13 cellular contexts compared by ENCODE assay signal in genomic region chr17:7232114-7232513, GRCh38. TPM values are rescaled to one million over a fixed set of nuclear protein-coding genes. Genes with fewer than 3 reads are reported as not detected.
DNase-seq lines count a peak whose midpoint lies in the region; ATAC-seq, FAIRE-seq and TF ChIP-seq lines count a peak whose summit lies in the region.
"Had no signal": no experiment of that assay in that cellular context is flagged by ENCODE, and none has a peak within 500 bp of the region (broad histone marks: within the 10 kb centered on the region; RNA-seq: fewer than 3 reads in every experiment).

No MANE protein-coding gene starts in this region.

- CTCF ChIA-PET in HepG2 (lab: Yijun Ruan, JAX; ENCODE audit: low intra/inter-chr PET ratio, low total read pairs) = no interaction called here

- peak overlapping the region; percentile 22 to 93 (median 89); a peak in 5 of 6 replicates for H3K4me3 ChIP-seq in HepG2 (replicated peaks in 1 of 3; ENCODE audit: insufficient read depth in 1 of 3, low read depth in 2 of 3, low read length in 3 of 3)
- no peak overlapping the region for H3K4me3 ChIP-seq in right lobe of liver
- peak overlapping the region; percentile 12 for H3K4me3 ChIP-seq in iPS-20b (ENCODE audit: low read length)
- H3K4me3 ChIP-seq in upper lobe of right lung = peak overlapping the region; percentile 14
- H3K4me3 ChIP-seq in right cardiac atrium (ENCODE audit: low read length) = no peak overlapping the region
- H3K4me3 ChIP-seq: cardiac muscle cell had no signal

- no peak overlapping the region for H3K27ac Mint-ChIP-seq in activated T-helper 1 cell treated with anti-CD3 and anti-CD28 coated beads, Interleukin-12 subunit alpha, Interleukin-12 subunit beta, Interleukin-2, Interleukin-4 antibody, amounts not matched to agents 30 ng/mL and 10 ng/mL and 1 ng/mL, durations not matched to agents 14 hours and 24 hours and 36 hours

- H3K9ac ChIP-seq in HepG2 (ENCODE audit: insufficient read depth, low read depth, low read length) = peak overlapping the region; percentile 53; the same call in 1 of the 2 replicates
- no peak overlapping the region for H3K9ac ChIP-seq in iPS-20b (ENCODE audit: low read depth, low read length)

- intact Hi-C loops in HepG2 (cut with micrococcal nuclease; ENCODE audit: unreplicated experiment) = loop anchor here (10.0 kb wide), 1 partner anchor 57 kb away; the partner anchor contains the start of gene ASGR1
- intact Hi-C loops in right lobe of liver (cut with DNase I) = no loop called here
- intact Hi-C loops in activated T-helper 1 cell treated with anti-CD3 and anti-CD28 coated beads, Interleukin-12 subunit alpha, Interleukin-12 subunit beta, Interleukin-2, Interleukin-4 antibody, amounts not matched to agents 30 ng/mL and 10 ng/mL and 1 ng/mL, durations not matched to agents 14 hours and 24 hours and 36 hours (cut with micrococcal nuclease) = no loop called here
- intact Hi-C loops in upper lobe of right lung (cut with DNase I) = no loop called here
- intact Hi-C loops in right cardiac atrium (cut with DNase I) = no loop called here

- H3K27ac ChIP-seq in HepG2 (ENCODE audit: extremely low read length, insufficient read depth, low read length) (no peak overlapping the region), right lobe of liver (no peak overlapping the region), iPS-20b (ENCODE audit: low read length) (no peak overlapping the region), upper lobe of right lung (no peak overlapping the region), right cardiac atrium (ENCODE audit: low read length) (no peak overlapping the region)
- H3K27ac ChIP-seq: cardiac muscle cell had no signal

- H3K4me2 ChIP-seq in HepG2 (ENCODE audit: low read depth, low read length) = peak overlapping the region; percentile 92

- peaks cover 49% of the 10 kb centered on the region for H3K79me2 ChIP-seq in HepG2 (ENCODE audit: insufficient read depth, low read length)

- WGBS in HepG2 (ENCODE audit: low lambda C conversion rate) = 86% methylated on average over 5 of the region's 5 CpGs
- WGBS in right lobe of liver (ENCODE audit: insufficient coverage, low coverage, low lambda C conversion rate, missing lambda C conversion rate) = 78% methylated on average over 5 of the region's 5 CpGs
- 73% methylated on average over 5 of the region's 5 CpGs for WGBS in right cardiac atrium

- no peaks in the 10 kb centered on the region for H3K27me3 Mint-ChIP-seq in activated T-helper 1 cell treated with anti-CD3 and anti-CD28 coated beads, Interleukin-12 subunit alpha, Interleukin-12 subunit beta, Interleukin-2, Interleukin-4 antibody, amounts not matched to agents 30 ng/mL and 10 ng/mL and 1 ng/mL, durations not matched to agents 14 hours and 24 hours and 36 hours (ENCODE audit: insufficient read depth)

- no peak for FAIRE-seq in HepG2 (lab: Jason Lieb, UNC)

- H4K20me1 ChIP-seq in HepG2 (ENCODE audit: insufficient read depth, low read length) = peaks cover 13% of the 10 kb centered on the region; the same call in 1 of the 2 replicates

- H3K9me3 ChIP-seq in HepG2 (ENCODE audit: low read length) = no peaks in the 10 kb centered on the region
- H3K9me3 ChIP-seq in right lobe of liver = no peaks in the 10 kb centered on the region
- H3K9me3 ChIP-seq in iPS-20b (ENCODE audit: insufficient read depth, low read depth, low read length) = no peaks in the 10 kb centered on the region
- no peaks in the 10 kb centered on the region for H3K9me3 ChIP-seq in upper lobe of right lung
- no peaks in the 10 kb centered on the region for H3K9me3 ChIP-seq in right cardiac atrium (ENCODE audit: control insufficient read depth, low read length)

- no peak overlapping the region for H2AFZ ChIP-seq in HepG2 (ENCODE audit: low read length)

- H3K4me1 Mint-ChIP-seq in activated T-helper 1 cell treated with anti-CD3 and anti-CD28 coated beads, Interleukin-12 subunit alpha, Interleukin-12 subunit beta, Interleukin-2, Interleukin-4 antibody, amounts not matched to agents 30 ng/mL and 10 ng/mL and 1 ng/mL, durations not matched to agents 14 hours and 24 hours and 36 hours (ENCODE audit: low read depth) = peaks cover 48% of the 10 kb centered on the region

- TF ChIP-seq POLR2A in HepG2 (IDR thresholded peaks at IDR 0.05; ENCODE audit: insufficient read depth in 1 of 2, low read depth in 2 of 2, low read length in 2 of 2) (no peak), right lobe of liver (IDR thresholded peaks at IDR 0.05) (no peak)

- H3K4me3 Mint-ChIP-seq in activated T-helper 1 cell treated with anti-CD3 and anti-CD28 coated beads, Interleukin-12 subunit alpha, Interleukin-12 subunit beta, Interleukin-2, Interleukin-4 antibody, amounts not matched to agents 30 ng/mL and 10 ng/mL and 1 ng/mL, durations not matched to agents 14 hours and 24 hours and 36 hours = peak overlapping the region; percentile 91

- TF ChIP-seq EP300 in HepG2 (IDR thresholded peaks at IDR 0.05; ENCODE audit: low read depth in 2 of 2, low read length in 2 of 2) (no peak), HepG2 (CRISPR knock-in tag; IDR thresholded peaks at IDR 0.05; ENCODE audit: borderline replicate concordance) (no peak)

- TF ChIP-seq CTCF in HepG2 (CRISPR knock-in tag; IDR thresholded peaks at IDR 0.05) = no peak
- no peak for TF ChIP-seq CTCF in right lobe of liver (IDR thresholded peaks at IDR 0.05)
- no peak for TF ChIP-seq CTCF in upper lobe of right lung (IDR thresholded peaks at IDR 0.05)

- ATAC-seq in HepG2 = no peak
- no peak for ATAC-seq in right lobe of liver
- no peak for ATAC-seq in upper lobe of right lung
- ATAC-seq in right cardiac atrium = no peak

- POLR2A ChIA-PET in HepG2 (lab: Yijun Ruan, JAX) = interaction anchor here (8.9 kb wide), 1 partner anchor 10 kb away, joined by 140 read pairs; the partner anchor contains the start of genes ACADVL and DLG4

- H3K36me3 ChIP-seq in HepG2 (replicated peaks in 1 of 2; ENCODE audit: control insufficient read depth in 1 of 2, insufficient read depth in 2 of 2, low read length in 2 of 2) (peaks cover 30 to 63% of the 10 kb centered on the region in 2 experiments), right lobe of liver (peaks cover 0 to 30% (median 6%) of the 10 kb centered on the region in 4 donors), iPS-20b (ENCODE audit: insufficient read depth, low read depth, low read length) (peaks cover 64% of the 10 kb centered on the region), upper lobe of right lung (peaks cover 54% of the 10 kb centered on the region)

- DNase-seq in HepG2 (ENCODE audit: low spot score) (no peak), right lobe of liver (no peak), upper lobe of right lung (no peak), COR-L47 (lab: John Stamatoyannopoulos, UW) (no peak), right cardiac atrium (no peak), iPS-NIHi7 (ENCODE audit: extremely low spot score) (no peak)
- DNase-seq in activated T-helper 1 cell treated with anti-CD3 and anti-CD28 coated beads, Interleukin-12 subunit alpha, Interleukin-12 subunit beta, Interleukin-2, Interleukin-4 antibody, amounts not matched to agents 30 ng/mL and 10 ng/mL and 1 ng/mL, durations not matched to agents 14 hours and 24 hours and 36 hours (ENCODE audit: low spot score) = no peak
- DNase-seq: activated CD4-positive, alpha-beta T cell treated with anti-CD3 and anti-CD28 coated beads for 1 hour; hypothalamus; NCI-H1417 treated with DMSO at 0.1 percent for 48 hours; nucleus accumbens had no signal

- TF ChIP-seq RAD21 in HepG2 (CRISPR knock-in tag; IDR thresholded peaks at IDR 0.05) = no peak

- BruUV-seq in HepG2 (replicated peaks; lab: Mats Ljungman, UMichigan) = TSS peak; percentile 33

- H3K4me1 ChIP-seq in HepG2 (ENCODE audit: insufficient read depth, low read length) (peaks cover 48% of the 10 kb centered on the region), right lobe of liver (peaks cover 0 to 34% (median 3%) of the 10 kb centered on the region in 4 donors), iPS-20b (ENCODE audit: insufficient read depth, low read length) (peaks cover 9% of the 10 kb centered on the region), upper lobe of right lung (peaks cover 28% of the 10 kb centered on the region), right cardiac atrium (ENCODE audit: control insufficient read depth, insufficient read depth, low read length) (peaks cover 3% of the 10 kb centered on the region)

- H3K36me3 Mint-ChIP-seq in activated T-helper 1 cell treated with anti-CD3 and anti-CD28 coated beads, Interleukin-12 subunit alpha, Interleukin-12 subunit beta, Interleukin-2, Interleukin-4 antibody, amounts not matched to agents 30 ng/mL and 10 ng/mL and 1 ng/mL, durations not matched to agents 14 hours and 24 hours and 36 hours (ENCODE audit: low read depth) = peaks cover 48% of the 10 kb centered on the region

- in situ Hi-C loops in HepG2 (cut with HindIII; ENCODE audit: extremely low pct_ligation_motif_present, low pct_unique_long_range_greater_than_20kb) = no loop called here

- no peaks in the 10 kb centered on the region for H3K9me3 Mint-ChIP-seq in activated T-helper 1 cell treated with anti-CD3 and anti-CD28 coated beads, Interleukin-12 subunit alpha, Interleukin-12 subunit beta, Interleukin-2, Interleukin-4 antibody, amounts not matched to agents 30 ng/mL and 10 ng/mL and 1 ng/mL, durations not matched to agents 14 hours and 24 hours and 36 hours

- H3K27me3 ChIP-seq in HepG2 (ENCODE audit: control insufficient read depth in 1 of 2, insufficient read depth in 2 of 2, low read length in 2 of 2) (no peaks in the 10 kb centered on the region; a peak in 1 of 5 replicates), right lobe of liver (no peaks in the 10 kb centered on the region), iPS-20b (ENCODE audit: insufficient read depth, low read length) (no peaks in the 10 kb centered on the region), upper lobe of right lung (no peaks in the 10 kb centered on the region), right cardiac atrium (ENCODE audit: control insufficient read depth, insufficient read depth) (no peaks in the 10 kb centered on the region)
- H3K27me3 ChIP-seq: cardiac muscle cell had no signal

RNA-seq across cellular contexts. Expression of gene DVL2, which starts 2.2 kb away (rescaled TPM):
- total RNA-seq in HepG2 (2016; rRNA removed; fragmentation: Illumina TruSeq; extraction: Trizol) = 27.2 and 38.2 TPM in 2 replicates
- total RNA-seq in HepG2 (2016; cell fraction: cytosol; rRNA removed; fragmentation: Illumina TruSeq; extraction: Trizol; ENCODE audit: low read depth) = 37.2 and 38.8 TPM in 2 replicates
- 22.7 and 41.3 TPM in 2 replicates for total RNA-seq in HepG2 (2016; cell fraction: insoluble cytoplasmic fraction; rRNA removed; fragmentation: Illumina TruSeq; extraction: Trizol)
- total RNA-seq in HepG2 (2016; cell fraction: membrane; rRNA removed; fragmentation: Illumina TruSeq; extraction: Trizol) = 32.1 and 32.7 TPM in 2 replicates
- 38.1 and 39.7 TPM in 2 replicates for total RNA-seq in HepG2 (2016; cell fraction: nucleus; rRNA removed; fragmentation: Illumina TruSeq; extraction: Trizol)
- polyA plus RNA-seq in HepG2 (2011; rRNA removed) = 5.7 and 7.0 TPM in 2 replicates
- polyA plus RNA-seq in HepG2 (2011; cell fraction: cytosol; rRNA removed) = 4.7 and 6.4 TPM in 2 replicates
- polyA plus RNA-seq in HepG2 (2011; cell fraction: nucleus; rRNA removed) = 29.2 and 36.2 TPM in 2 replicates
- 20.0 and 24.6 TPM in 2 replicates for polyA plus RNA-seq in HepG2 (2012)
- 11.1 and 12.5 TPM in 2 replicates for polyA plus RNA-seq in HepG2 (2016; cell fraction: cytosol; fragmentation: Illumina TruSeq; extraction: Trizol; ENCODE audit: low read depth)
- 22.5 and 26.2 TPM in 2 replicates for polyA plus RNA-seq in HepG2 (2016; cell fraction: insoluble cytoplasmic fraction; fragmentation: Illumina TruSeq; extraction: Trizol; ENCODE audit: low read depth)
- polyA plus RNA-seq in HepG2 (2016; cell fraction: membrane; fragmentation: Illumina TruSeq; extraction: Trizol; ENCODE audit: low read depth) = 18.3 and 21.6 TPM in 2 replicates
- 51.6 and 51.8 TPM in 2 replicates for polyA plus RNA-seq in HepG2 (2016; cell fraction: nucleus; fragmentation: Illumina TruSeq; extraction: Trizol; ENCODE audit: insufficient read depth, low read depth)
- polyA minus RNA-seq in HepG2 (2011; rRNA and poly(A)+ RNA removed; ENCODE audit: low replicate concordance) = 35.3 and 40.5 TPM in 2 replicates
- polyA minus RNA-seq in HepG2 (2011; cell fraction: cytosol; rRNA and poly(A)+ RNA removed) = 10.3 and 10.8 TPM in 2 replicates
- 33.6 and 37.0 TPM in 2 replicates for polyA minus RNA-seq in HepG2 (2011; cell fraction: nucleus; rRNA and poly(A)+ RNA removed)
- 10 to 100 TPM in 4 of 6 experiments, 1 to 10 TPM in 2; 9.6 to 13.5 (median 12.8) TPM for total RNA-seq in right lobe of liver
- total RNA-seq in activated T-helper 1 cell treated with anti-CD3 and anti-CD28 coated beads, Interleukin-12 subunit alpha, Interleukin-12 subunit beta, Interleukin-2, Interleukin-4 antibody, amounts not matched to agents 30 ng/mL and 10 ng/mL and 1 ng/mL, durations not matched to agents 14 hours and 24 hours and 36 hours = 70.0 and 73.5 TPM in 2 replicates
- 41.0 TPM for total RNA-seq in upper lobe of right lung
- 10 to 100 TPM; 20.0 to 26.1 (median 23.4) TPM for total RNA-seq in right cardiac atrium
- polyA plus RNA-seq in right cardiac atrium = 14.6 TPM

RNA-seq across cellular contexts. Expression of gene PHF23, which starts 7.1 kb away (rescaled TPM):
- total RNA-seq in HepG2 (2016; rRNA removed; fragmentation: Illumina TruSeq; extraction: Trizol) (33.2 and 37.5 TPM in 2 replicates), right lobe of liver (10 to 100 TPM; 16.0 to 24.3 (median 18.2) TPM), upper lobe of right lung (36.9 TPM), right cardiac atrium (10 to 100 TPM; 22.2 to 30.4 (median 24.5) TPM)
- total RNA-seq in HepG2 (2016; cell fraction: cytosol; rRNA removed; fragmentation: Illumina TruSeq; extraction: Trizol; ENCODE audit: low read depth) = 10.5 and 10.6 TPM in 2 replicates
- 33.3 and 34.6 TPM in 2 replicates for total RNA-seq in HepG2 (2016; cell fraction: insoluble cytoplasmic fraction; rRNA removed; fragmentation: Illumina TruSeq; extraction: Trizol)
- 23.7 and 24.5 TPM in 2 replicates for total RNA-seq in HepG2 (2016; cell fraction: membrane; rRNA removed; fragmentation: Illumina TruSeq; extraction: Trizol)
- 13.4 and 18.2 TPM in 2 replicates for total RNA-seq in HepG2 (2016; cell fraction: nucleus; rRNA removed; fragmentation: Illumina TruSeq; extraction: Trizol)
- polyA plus RNA-seq in HepG2 (2011; rRNA removed) (27.6 and 30.9 TPM in 2 replicates), right cardiac atrium (18.8 TPM)
- polyA plus RNA-seq in HepG2 (2011; cell fraction: cytosol; rRNA removed) = 19.6 and 22.8 TPM in 2 replicates
- polyA plus RNA-seq in HepG2 (2011; cell fraction: nucleus; rRNA removed) = 13.4 and 14.0 TPM in 2 replicates
- 18.6 and 20.8 TPM in 2 replicates for polyA plus RNA-seq in HepG2 (2012)
- polyA plus RNA-seq in HepG2 (2016; cell fraction: cytosol; fragmentation: Illumina TruSeq; extraction: Trizol; ENCODE audit: low read depth) = 5.8 and 6.4 TPM in 2 replicates
- 41.4 and 41.6 TPM in 2 replicates for polyA plus RNA-seq in HepG2 (2016; cell fraction: insoluble cytoplasmic fraction; fragmentation: Illumina TruSeq; extraction: Trizol; ENCODE audit: low read depth)
- 11.9 and 12.0 TPM in 2 replicates for polyA plus RNA-seq in HepG2 (2016; cell fraction: membrane; fragmentation: Illumina TruSeq; extraction: Trizol; ENCODE audit: low read depth)
- 31.1 and 36.5 TPM in 2 replicates for polyA plus RNA-seq in HepG2 (2016; cell fraction: nucleus; fragmentation: Illumina TruSeq; extraction: Trizol; ENCODE audit: insufficient read depth, low read depth)
- polyA minus RNA-seq in HepG2 (2011; rRNA and poly(A)+ RNA removed; ENCODE audit: low replicate concordance) = 20.5 and 70.5 TPM in 2 replicates
- polyA minus RNA-seq in HepG2 (2011; cell fraction: cytosol; rRNA and poly(A)+ RNA removed) = 13.2 and 14.7 TPM in 2 replicates
- 9.0 and 11.4 TPM in 2 replicates for polyA minus RNA-seq in HepG2 (2011; cell fraction: nucleus; rRNA and poly(A)+ RNA removed)
- 52.5 and 55.4 TPM in 2 replicates for total RNA-seq in activated T-helper 1 cell treated with anti-CD3 and anti-CD28 coated beads, Interleukin-12 subunit alpha, Interleukin-12 subunit beta, Interleukin-2, Interleukin-4 antibody, amounts not matched to agents 30 ng/mL and 10 ng/mL and 1 ng/mL, durations not matched to agents 14 hours and 24 hours and 36 hours

RNA-seq across cellular contexts. Expression of gene GABARAP, which starts 10.1 kb away (rescaled TPM):
- 161 and 239 TPM in 2 replicates for total RNA-seq in HepG2 (2016; rRNA removed; fragmentation: Illumina TruSeq; extraction: Trizol)
- 90.5 and 100 TPM in 2 replicates for total RNA-seq in HepG2 (2016; cell fraction: cytosol; rRNA removed; fragmentation: Illumina TruSeq; extraction: Trizol; ENCODE audit: low read depth)
- total RNA-seq in HepG2 (2016; cell fraction: insoluble cytoplasmic fraction; rRNA removed; fragmentation: Illumina TruSeq; extraction: Trizol) = 168 and 250 TPM in 2 replicates
- 138 and 155 TPM in 2 replicates for total RNA-seq in HepG2 (2016; cell fraction: membrane; rRNA removed; fragmentation: Illumina TruSeq; extraction: Trizol)
- 68.4 and 69.0 TPM in 2 replicates for total RNA-seq in HepG2 (2016; cell fraction: nucleus; rRNA removed; fragmentation: Illumina TruSeq; extraction: Trizol)
- 274 and 310 TPM in 2 replicates for polyA plus RNA-seq in HepG2 (2011; rRNA removed)
- polyA plus RNA-seq in HepG2 (2011; cell fraction: cytosol; rRNA removed) = 305 and 428 TPM in 2 replicates
- polyA plus RNA-seq in HepG2 (2011; cell fraction: nucleus; rRNA removed) = 83.2 and 122 TPM in 2 replicates
- 331 and 348 TPM in 2 replicates for polyA plus RNA-seq in HepG2 (2012)
- 210 and 241 TPM in 2 replicates for polyA plus RNA-seq in HepG2 (2016; cell fraction: cytosol; fragmentation: Illumina TruSeq; extraction: Trizol; ENCODE audit: low read depth)
- polyA plus RNA-seq in HepG2 (2016; cell fraction: insoluble cytoplasmic fraction; fragmentation: Illumina TruSeq; extraction: Trizol; ENCODE audit: low read depth) = 472 and 477 TPM in 2 replicates
- 260 and 279 TPM in 2 replicates for polyA plus RNA-seq in HepG2 (2016; cell fraction: membrane; fragmentation: Illumina TruSeq; extraction: Trizol; ENCODE audit: low read depth)
- polyA plus RNA-seq in HepG2 (2016; cell fraction: nucleus; fragmentation: Illumina TruSeq; extraction: Trizol; ENCODE audit: insufficient read depth, low read depth) = 204 and 210 TPM in 2 replicates
- polyA minus RNA-seq in HepG2 (2011; rRNA and poly(A)+ RNA removed; ENCODE audit: low replicate concordance) = 234 and 265 TPM in 2 replicates
- 83.4 and 114 TPM in 2 replicates for polyA minus RNA-seq in HepG2 (2011; cell fraction: cytosol; rRNA and poly(A)+ RNA removed)
- polyA minus RNA-seq in HepG2 (2011; cell fraction: nucleus; rRNA and poly(A)+ RNA removed) = 37.2 and 53.3 TPM in 2 replicates
- 100 to 1,000 TPM; 238 to 330 (median 244) TPM for total RNA-seq in right lobe of liver
- total RNA-seq in activated T-helper 1 cell treated with anti-CD3 and anti-CD28 coated beads, Interleukin-12 subunit alpha, Interleukin-12 subunit beta, Interleukin-2, Interleukin-4 antibody, amounts not matched to agents 30 ng/mL and 10 ng/mL and 1 ng/mL, durations not matched to agents 14 hours and 24 hours and 36 hours = 146 and 148 TPM in 2 replicates
- total RNA-seq in upper lobe of right lung = 547 TPM
- total RNA-seq in right cardiac atrium = 100 to 1,000 TPM; 492 to 540 (median 522) TPM
- 741 TPM for polyA plus RNA-seq in right cardiac atrium

RNA-seq across cellular contexts. Expression of gene ACADVL, which starts 12.4 kb away (rescaled TPM):
- total RNA-seq in HepG2 (2016; rRNA removed; fragmentation: Illumina TruSeq; extraction: Trizol) (106 and 219 TPM in 2 replicates), right lobe of liver (1,000 to 10,000 TPM in 3 of 6 experiments, 100 to 1,000 TPM in 3; 640 to 1,849 (median 1,071) TPM), upper lobe of right lung (544 TPM), right cardiac atrium (1,000 to 10,000 TPM in 3 of 4 donors, 100 to 1,000 TPM in 1; 896 to 1,154 (median 1,049) TPM)
- total RNA-seq in HepG2 (2016; cell fraction: cytosol; rRNA removed; fragmentation: Illumina TruSeq; extraction: Trizol; ENCODE audit: low read depth) = 29.7 and 32.3 TPM in 2 replicates
- total RNA-seq in HepG2 (2016; cell fraction: insoluble cytoplasmic fraction; rRNA removed; fragmentation: Illumina TruSeq; extraction: Trizol) = 112 and 237 TPM in 2 replicates
- 44.6 and 53.4 TPM in 2 replicates for total RNA-seq in HepG2 (2016; cell fraction: membrane; rRNA removed; fragmentation: Illumina TruSeq; extraction: Trizol)
- total RNA-seq in HepG2 (2016; cell fraction: nucleus; rRNA removed; fragmentation: Illumina TruSeq; extraction: Trizol) = 207 and 230 TPM in 2 replicates
- polyA plus RNA-seq in HepG2 (2011; rRNA removed) (412 and 521 TPM in 2 replicates), right cardiac atrium (1,142 TPM)
- 135 and 196 TPM in 2 replicates for polyA plus RNA-seq in HepG2 (2011; cell fraction: cytosol; rRNA removed)
- 5,199 and 5,548 TPM in 2 replicates for polyA plus RNA-seq in HepG2 (2011; cell fraction: nucleus; rRNA removed)
- 315 and 441 TPM in 2 replicates for polyA plus RNA-seq in HepG2 (2012)
- polyA plus RNA-seq in HepG2 (2016; cell fraction: cytosol; fragmentation: Illumina TruSeq; extraction: Trizol; ENCODE audit: low read depth) = 17.9 and 19.9 TPM in 2 replicates
- 93.8 and 107 TPM in 2 replicates for polyA plus RNA-seq in HepG2 (2016; cell fraction: insoluble cytoplasmic fraction; fragmentation: Illumina TruSeq; extraction: Trizol; ENCODE audit: low read depth)
- 31.9 and 34.8 TPM in 2 replicates for polyA plus RNA-seq in HepG2 (2016; cell fraction: membrane; fragmentation: Illumina TruSeq; extraction: Trizol; ENCODE audit: low read depth)
- 578 and 583 TPM in 2 replicates for polyA plus RNA-seq in HepG2 (2016; cell fraction: nucleus; fragmentation: Illumina TruSeq; extraction: Trizol; ENCODE audit: insufficient read depth, low read depth)
- polyA minus RNA-seq in HepG2 (2011; rRNA and poly(A)+ RNA removed; ENCODE audit: low replicate concordance) = 253 and 530 TPM in 2 replicates
- polyA minus RNA-seq in HepG2 (2011; cell fraction: cytosol; rRNA and poly(A)+ RNA removed) = 79.8 and 87.7 TPM in 2 replicates
- 354 and 373 TPM in 2 replicates for polyA minus RNA-seq in HepG2 (2011; cell fraction: nucleus; rRNA and poly(A)+ RNA removed)
- total RNA-seq in activated T-helper 1 cell treated with anti-CD3 and anti-CD28 coated beads, Interleukin-12 subunit alpha, Interleukin-12 subunit beta, Interleukin-2, Interleukin-4 antibody, amounts not matched to agents 30 ng/mL and 10 ng/mL and 1 ng/mL, durations not matched to agents 14 hours and 24 hours and 36 hours = 287 and 294 TPM in 2 replicates

RNA-seq across cellular contexts. Expression of gene DLG4, which starts 12.5 kb away (rescaled TPM):
- 0.25 and 0.71 TPM in 2 replicates for total RNA-seq in HepG2 (2016; rRNA removed; fragmentation: Illumina TruSeq; extraction: Trizol)
- under 0.01 TPM in 1 of 2 replicates, not detected in the other for total RNA-seq in HepG2 (2016; cell fraction: cytosol; rRNA removed; fragmentation: Illumina TruSeq; extraction: Trizol; ENCODE audit: low read depth)
- total RNA-seq in HepG2 (2016; cell fraction: insoluble cytoplasmic fraction; rRNA removed; fragmentation: Illumina TruSeq; extraction: Trizol) = 0.40 and 0.69 TPM in 2 replicates
- total RNA-seq in HepG2 (2016; cell fraction: membrane; rRNA removed; fragmentation: Illumina TruSeq; extraction: Trizol) = 0.40 and 0.52 TPM in 2 replicates
- 1.3 and 1.6 TPM in 2 replicates for total RNA-seq in HepG2 (2016; cell fraction: nucleus; rRNA removed; fragmentation: Illumina TruSeq; extraction: Trizol)
- 3.9 and 4.3 TPM in 2 replicates for polyA plus RNA-seq in HepG2 (2011; rRNA removed)
- polyA plus RNA-seq in HepG2 (2011; cell fraction: cytosol; rRNA removed) = 1.1 and 2.0 TPM in 2 replicates
- polyA plus RNA-seq in HepG2 (2011; cell fraction: nucleus; rRNA removed) = 22.1 and 26.3 TPM in 2 replicates
- 3.7 and 4.4 TPM in 2 replicates for polyA plus RNA-seq in HepG2 (2012)
- 0.18 and 0.33 TPM in 2 replicates for polyA plus RNA-seq in HepG2 (2016; cell fraction: cytosol; fragmentation: Illumina TruSeq; extraction: Trizol; ENCODE audit: low read depth)
- 0.32 and 0.49 TPM in 2 replicates for polyA plus RNA-seq in HepG2 (2016; cell fraction: insoluble cytoplasmic fraction; fragmentation: Illumina TruSeq; extraction: Trizol; ENCODE audit: low read depth)
- 0.53 and 0.70 TPM in 2 replicates for polyA plus RNA-seq in HepG2 (2016; cell fraction: membrane; fragmentation: Illumina TruSeq; extraction: Trizol; ENCODE audit: low read depth)
- 2.4 and 4.5 TPM in 2 replicates for polyA plus RNA-seq in HepG2 (2016; cell fraction: nucleus; fragmentation: Illumina TruSeq; extraction: Trizol; ENCODE audit: insufficient read depth, low read depth)
- polyA minus RNA-seq in HepG2 (2011; rRNA and poly(A)+ RNA removed; ENCODE audit: low replicate concordance) = 3.3 and 3.4 TPM in 2 replicates
- 2.1 and 2.4 TPM in 2 replicates for polyA minus RNA-seq in HepG2 (2011; cell fraction: cytosol; rRNA and poly(A)+ RNA removed)
- 4.0 and 4.2 TPM in 2 replicates for polyA minus RNA-seq in HepG2 (2011; cell fraction: nucleus; rRNA and poly(A)+ RNA removed)
- total RNA-seq in right lobe of liver = 1 to 10 TPM; 3.0 to 6.4 (median 4.1) TPM
- 15.3 and 15.5 TPM in 2 replicates for total RNA-seq in activated T-helper 1 cell treated with anti-CD3 and anti-CD28 coated beads, Interleukin-12 subunit alpha, Interleukin-12 subunit beta, Interleukin-2, Interleukin-4 antibody, amounts not matched to agents 30 ng/mL and 10 ng/mL and 1 ng/mL, durations not matched to agents 14 hours and 24 hours and 36 hours
- 30.7 TPM for total RNA-seq in upper lobe of right lung
- total RNA-seq in right cardiac atrium = 10 to 100 TPM; 28.7 to 36.2 (median 31.5) TPM
- 23.3 TPM for polyA plus RNA-seq in right cardiac atrium

Comparison
In these comparisons a context has a peak if more than half of its experiments do, and no peak if none do; other contexts are left out.
1. H3K4me3 ChIP-seq: peak in HepG2 (3 of 3), iPS-20b (single experiment) and upper lobe of right lung (single experiment); none in right lobe of liver (0 of 3) and right cardiac atrium (single experiment).